In genomic region chr21:28431022-28431421, GRCh38 we compare ENCODE assay signal across 25 cellular contexts.
DNase-seq lines count a peak whose midpoint lies in the region; FAIRE-seq and TF ChIP-seq lines count a peak whose summit lies in the region.
"Had no signal": no experiment of that assay in that cellular context is flagged by ENCODE, and none has a peak within 500 bp of the region (broad histone marks: within the 10 kb centered on the region; RNA-seq: fewer than 3 reads in every experiment).

No MANE protein-coding gene starts in this region.

- peak; percentile 45 for DNase-seq in ELR (ENCODE audit: low read depth)
- DNase-seq in M059J (ENCODE audit: low read depth) = peak; percentile 28
- no peak for DNase-seq in bronchial epithelial cell (ENCODE audit: low read depth)
- no peak for DNase-seq in urothelium cell line (ENCODE audit: low spot score)
- no peak for DNase-seq in D721Med (ENCODE audit: insufficient read length, low spot score)
- DNase-seq in effector CD8-positive, alpha-beta T cell (lab: John Stamatoyannopoulos, UW) = no peak
- no peak for DNase-seq in SIG-M5 treated with dmso at 0.1 percent for 504 hours (lab: John Stamatoyannopoulos, UW; ENCODE audit: unreplicated experiment)
- DNase-seq: BE2C, DMS79, GOT3, KBM-7, NCI-H1105, NCI-H2029 treated with DMSO at 0.1 percent for 48 hours, NCI-H2171, NCI-H524 treated with DMSO at 0.1 percent for 48 hours, NCI-H82, Peyer's patch, SW 1271, T-helper 17 cell had no signal

- no peak for TF ChIP-seq CTCF in bronchial epithelial cell (IDR thresholded peaks at IDR 0.05; ENCODE audit: insufficient read depth, low read length, severe bottlenecking)
- TF ChIP-seq CTCF in D721Med (IDR thresholded peaks at IDR 0.05; ENCODE audit: insufficient read depth, missing control alignments) = no peak

- H3K4me3 ChIP-seq in bronchial epithelial cell (ENCODE audit: low read depth, low read length) = no peak overlapping the region
- H3K4me3 ChIP-seq: A549, Peyer's patch, SJSA1 had no signal

- H3K36me3 ChIP-seq in bronchial epithelial cell (ENCODE audit: control insufficient read depth, insufficient read depth, low read length) = no peaks in the 10 kb centered on the region
- H3K36me3 ChIP-seq: BE2C, Peyer's patch, SJSA1 had no signal

- H3K27me3 ChIP-seq in bronchial epithelial cell (ENCODE audit: control insufficient read depth, insufficient read depth, low read length) = no peaks in the 10 kb centered on the region
- H3K27me3 ChIP-seq: BE2C, Peyer's patch, SJSA1 had no signal

- peak; percentile 7 for FAIRE-seq in bronchial epithelial cell (lab: Jason Lieb, UNC)
- peak; percentile 23 for FAIRE-seq in urothelium cell line (lab: Jason Lieb, UNC)
- no peak for FAIRE-seq in D721Med (lab: Jason Lieb, UNC)
- FAIRE-seq: A549, G401.6, GM12892, GM18507, HepG2 had no signal

Comparison
In these comparisons a context has a peak if more than half of its experiments do, and no peak if none do; other contexts are left out.
1. DNase-seq: peak in ELR (single experiment) and M059J (single experiment); none in bronchial epithelial cell (single experiment), urothelium cell line (single experiment), D721Med (single experiment), effector CD8-positive, alpha-beta T cell (single experiment) and SIG-M5 treated with dmso at 0.1 percent for 504 hours (single experiment).